ENCODE assay signal across 26 cellular contexts in the genomic region with DNA sequence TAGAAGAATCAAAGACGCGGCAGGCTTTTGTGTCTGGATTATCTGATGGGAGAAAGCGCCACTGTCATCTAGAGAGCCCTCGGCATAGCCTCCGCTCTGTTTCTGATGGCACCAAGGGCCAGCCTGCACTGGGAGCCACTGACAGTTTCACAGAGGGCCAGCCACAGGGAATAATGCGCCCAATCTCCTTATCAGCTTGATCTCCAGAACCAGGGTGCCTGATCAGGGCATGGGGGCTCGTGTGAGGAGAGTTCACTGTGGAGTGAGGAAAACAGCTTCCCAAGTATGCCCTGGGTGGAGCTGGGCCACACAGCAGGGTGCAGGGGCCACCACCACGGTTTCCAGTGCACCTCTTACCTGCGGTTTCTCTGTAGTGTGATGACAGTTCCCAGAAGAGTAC.
"Had no signal": no experiment of that assay in that cellular context is flagged by ENCODE, and none has a peak within 500 bp of the region (broad histone marks: within the 10 kb centered on the region; RNA-seq: fewer than 3 reads in every experiment).

No MANE protein-coding gene starts in this region.

- H3K36me3 Mint-ChIP-seq: activated naive CD8-positive, alpha-beta T cell treated with anti-CD3 and anti-CD28 coated beads for 36 hours had no signal

- H3K9me3 ChIP-seq: adrenal gland, body of pancreas, colonic mucosa, gastrocnemius medialis, right lobe of liver, upper lobe of left lung, vagina had no signal

- H3K9me3 Mint-ChIP-seq: activated B cell treated with CpG ODN at 0.5 μM for 24 hours; activated naive CD4-positive, alpha-beta T cell treated with anti-CD3 and anti-CD28 coated beads for 36 hours; activated naive CD8-positive, alpha-beta T cell treated with anti-CD3 and anti-CD28 coated beads for 36 hours; activated T-cell treated with anti-CD3 and anti-CD28 coated beads, Interleukin-2, amount 50 U/mL, for 72 hours; stimulated activated naive CD8-positive, alpha-beta T cell treated with anti-CD3 and anti-CD28 coated beads, Interleukin-15, amount 100 ng/mL, for 72 hours had no signal

- H3K4me1 Mint-ChIP-seq: activated B cell treated with CpG ODN at 0.5 μM for 24 hours; activated naive CD8-positive, alpha-beta T cell treated with anti-CD3 and anti-CD28 coated beads for 36 hours had no signal

- H3K27me3 ChIP-seq: adrenal gland, body of pancreas, colonic mucosa, gastrocnemius medialis, right lobe of liver, upper lobe of left lung, vagina had no signal

- H3K4me3 Mint-ChIP-seq: activated B cell treated with CpG ODN at 0.5 μM for 24 hours; activated naive CD4-positive, alpha-beta T cell treated with anti-CD3 and anti-CD28 coated beads for 36 hours; activated naive CD8-positive, alpha-beta T cell treated with anti-CD3 and anti-CD28 coated beads for 36 hours; activated T-cell treated with anti-CD3 and anti-CD28 coated beads, Interleukin-2, amount 50 U/mL, for 72 hours; stimulated activated naive CD8-positive, alpha-beta T cell treated with anti-CD3 and anti-CD28 coated beads, Interleukin-15, amount 100 ng/mL, for 72 hours had no signal

- DNase-seq: activated B cell treated with CpG ODN at 0.5 μM for 24 hours; activated CD4-positive, alpha-beta T cell treated with anti-CD3 and anti-CD28 coated beads, Interleukin-2, amount 50 U/mL, for 4 hours; activated effector memory CD4-positive, alpha-beta T cell treated with Interleukin-2 at 50 U/mL for 16 hours; activated naive CD4-positive, alpha-beta T cell treated with anti-CD3 and anti-CD28 coated beads for 36 hours; activated naive CD8-positive, alpha-beta T cell treated with anti-CD3 and anti-CD28 coated beads for 36 hours; activated T-cell treated with anti-CD3 and anti-CD28 coated beads for 4 hours; activated T-cell treated with anti-CD3 and anti-CD28 coated beads, Interleukin-2, amount 50 U/mL, for 72 hours; aorta; body of pancreas; cerebellar nuclear complex; colonic mucosa; effector memory CD4-positive, alpha-beta T cell; erythroblast; gastrocnemius medialis; glutamatergic neuron; left cardiac atrium; left ventricle myocardium superior; right lobe of liver; stimulated activated CD4-positive, alpha-beta T cell treated with anti-CD3 and anti-CD28 coated beads, Interleukin-12 subunit alpha, Interleukin-12 subunit beta, amount 100 ng/mL, for 4 hours; stimulated activated CD4-positive, alpha-beta T cell treated with anti-CD3 and anti-CD28 coated beads, Interleukin-4, amount 100 ng/mL, for 1 hour; stimulated activated naive CD8-positive, alpha-beta T cell treated with anti-CD3 and anti-CD28 coated beads, Interleukin-15, amount 100 ng/mL, for 72 hours; T-helper 2 cell; upper lobe of left lung had no signal

- ATAC-seq: activated T-cell treated with anti-CD3 and anti-CD28 coated beads, Interleukin-2, amount 50 U/mL, for 72 hours; body of pancreas; gastrocnemius medialis; left cardiac atrium; left ventricle myocardium superior; right lobe of liver; stimulated activated naive CD8-positive, alpha-beta T cell treated with anti-CD3 and anti-CD28 coated beads, Interleukin-15, amount 100 ng/mL, for 72 hours had no signal

- H3K27ac Mint-ChIP-seq: activated B cell treated with CpG ODN at 0.5 μM for 24 hours; activated naive CD4-positive, alpha-beta T cell treated with anti-CD3 and anti-CD28 coated beads for 36 hours; activated naive CD8-positive, alpha-beta T cell treated with anti-CD3 and anti-CD28 coated beads for 36 hours had no signal

- H3K27me3 Mint-ChIP-seq: activated B cell treated with CpG ODN at 0.5 μM for 24 hours; activated naive CD8-positive, alpha-beta T cell treated with anti-CD3 and anti-CD28 coated beads for 36 hours; progenitor cell of endocrine pancreas; stimulated activated naive CD8-positive, alpha-beta T cell treated with anti-CD3 and anti-CD28 coated beads, Interleukin-15, amount 100 ng/mL, for 72 hours had no signal

- H3K27ac ChIP-seq: adrenal gland, body of pancreas, colonic mucosa, gastrocnemius medialis, right lobe of liver, upper lobe of left lung, vagina had no signal

- H3K4me3 ChIP-seq: adrenal gland, body of pancreas, colonic mucosa, gastrocnemius medialis, right lobe of liver, upper lobe of left lung, vagina had no signal

- H3K4me1 ChIP-seq: body of pancreas, colonic mucosa, right lobe of liver, vagina had no signal
